ENCODE assay signal across 20 cellular contexts in the genomic region with DNA sequence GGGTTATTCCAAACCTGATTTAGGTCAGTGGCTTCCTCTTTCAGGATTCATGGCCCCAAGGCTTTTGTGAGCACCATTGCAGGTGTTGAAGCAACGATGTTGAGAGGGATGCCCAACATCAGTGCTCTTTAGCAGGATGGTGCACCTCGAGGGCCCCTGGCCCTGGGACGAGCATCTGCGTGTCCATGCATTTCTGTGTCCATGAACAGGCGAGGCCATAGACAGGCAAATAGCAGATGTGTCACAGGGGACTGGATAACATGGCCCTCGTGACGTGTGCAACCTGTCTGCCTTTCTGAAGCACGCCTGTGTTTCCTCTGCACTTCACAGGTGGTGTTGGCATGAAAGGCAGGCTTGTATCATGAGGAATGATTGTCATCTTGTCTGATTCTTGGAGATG.
"Had no signal": no experiment of that assay in that cellular context is flagged by ENCODE, and none has a peak within 500 bp of the region (broad histone marks: within the 10 kb centered on the region; RNA-seq: fewer than 3 reads in every experiment).

No MANE protein-coding gene starts in this region.

- ATAC-seq: gastrocnemius medialis; psoas muscle; sciatic nerve; stimulated activated naive B cell treated with anti-CD40 and anti-IgM and Interleukin-4, amounts not matched to agents 10 μg/mL and 1 μg/mL and 100 μg/mL, for 72 hours; stimulated activated naive CD8-positive, alpha-beta T cell treated with anti-CD3 and anti-CD28 coated beads, Interleukin-15, amount 100 ng/mL, for 72 hours had no signal

- H3K27me3 Mint-ChIP-seq: naive B cell; stimulated activated naive B cell treated with anti-CD40 and anti-IgM and Interleukin-4, amounts not matched to agents 10 μg/mL and 1 μg/mL and 100 μg/mL, for 72 hours; stimulated activated naive CD8-positive, alpha-beta T cell treated with anti-CD3 and anti-CD28 coated beads, Interleukin-15, amount 100 ng/mL, for 72 hours had no signal

- H3K9me3 ChIP-seq: gastrocnemius medialis had no signal

- H3K79me2 ChIP-seq: parathyroid adenoma had no signal

- H3K4me3 Mint-ChIP-seq: naive B cell; nephron; stimulated activated naive B cell treated with anti-CD40 and anti-IgM and Interleukin-4, amounts not matched to agents 10 μg/mL and 1 μg/mL and 100 μg/mL, for 72 hours; stimulated activated naive CD8-positive, alpha-beta T cell treated with anti-CD3 and anti-CD28 coated beads, Interleukin-15, amount 100 ng/mL, for 72 hours had no signal

- H3K9ac ChIP-seq: parathyroid adenoma had no signal

- H3K27ac Mint-ChIP-seq: naive B cell; nephron; stimulated activated naive B cell treated with anti-CD40 and anti-IgM and Interleukin-4, amounts not matched to agents 10 μg/mL and 1 μg/mL and 100 μg/mL, for 72 hours; stimulated activated naive CD8-positive, alpha-beta T cell treated with anti-CD3 and anti-CD28 coated beads, Interleukin-15, amount 100 ng/mL, for 72 hours had no signal

- H2AFZ ChIP-seq: parathyroid adenoma had no signal

- H3K4me1 Mint-ChIP-seq: naive B cell; nephron; stimulated activated naive B cell treated with anti-CD40 and anti-IgM and Interleukin-4, amounts not matched to agents 10 μg/mL and 1 μg/mL and 100 μg/mL, for 72 hours; stimulated activated naive CD8-positive, alpha-beta T cell treated with anti-CD3 and anti-CD28 coated beads, Interleukin-15, amount 100 ng/mL, for 72 hours had no signal

- H3K27me3 ChIP-seq: esophagus muscularis mucosa, gastrocnemius medialis, uterus had no signal

- H3K27ac ChIP-seq: epithelial cell of prostate, esophagus muscularis mucosa, gastrocnemius medialis, left ventricle myocardium inferior, parathyroid adenoma, psoas muscle, uterus had no signal

- DNase-seq: effector memory CD4-positive, alpha-beta T cell; gastrocnemius medialis; left ventricle myocardium inferior; mesenchymal stem cell; naive B cell; occipital lobe; psoas muscle; retina; stimulated activated CD4-positive, alpha-beta T cell treated with anti-CD3 and anti-CD28 coated beads, Interleukin-2, amount 100 ng/mL, for 24 hours; stimulated activated CD4-positive, alpha-beta T cell treated with anti-CD3 and anti-CD28 coated beads, Interleukin-4, amount 100 ng/mL, for 4 hours; stimulated activated naive B cell treated with anti-CD40 and anti-IgM and Interleukin-4, amounts not matched to agents 10 μg/mL and 1 μg/mL and 100 μg/mL, for 72 hours; stimulated activated naive CD8-positive, alpha-beta T cell treated with anti-CD3 and anti-CD28 coated beads, Interleukin-15, amount 100 ng/mL, for 72 hours; trophoblast cell; uterus had no signal

- H3K36me3 ChIP-seq: uterus had no signal

- H3K4me1 ChIP-seq: esophagus muscularis mucosa, gastrocnemius medialis, parathyroid adenoma, psoas muscle, uterus had no signal

- H3K4me3 ChIP-seq: esophagus muscularis mucosa, gastrocnemius medialis, left ventricle myocardium inferior, lung, psoas muscle, uterus had no signal
